ENCODE assay signal across 13 cellular contexts in the genomic region with DNA sequence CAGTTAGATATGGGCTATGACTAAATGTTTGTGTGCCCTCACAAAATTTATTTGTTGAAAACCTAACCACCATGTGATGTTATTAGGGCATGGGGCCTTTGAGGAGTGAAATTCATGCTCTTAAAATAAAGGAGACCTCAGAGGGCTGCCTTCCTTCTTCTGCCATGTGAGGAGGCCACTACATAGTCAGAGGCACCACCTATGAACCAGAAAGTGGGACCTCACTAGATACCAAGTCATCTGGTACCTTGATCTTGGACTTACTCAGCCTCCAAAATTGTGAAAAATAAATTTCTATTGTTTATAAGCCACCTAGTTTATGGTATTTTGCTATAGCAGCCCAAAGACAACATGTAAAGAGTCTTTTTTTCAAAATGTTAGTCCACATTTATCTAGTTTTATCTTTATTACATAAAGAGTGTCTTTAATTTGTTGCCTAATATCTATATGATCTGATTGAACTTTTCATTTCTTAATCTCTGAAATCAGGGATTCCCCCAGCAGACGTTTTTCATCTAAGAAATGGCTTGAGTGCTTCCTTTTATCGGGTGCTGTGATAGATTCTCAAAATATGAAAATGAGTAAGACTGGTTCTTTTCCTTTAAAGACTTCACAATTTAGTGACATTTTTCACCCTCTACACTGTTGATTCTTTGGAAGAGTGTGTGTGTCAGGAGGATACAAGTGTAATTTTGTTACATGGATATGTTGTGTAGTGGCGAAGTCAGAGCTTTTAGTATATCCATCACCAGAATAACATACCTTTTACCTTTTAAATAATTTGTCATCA.
"Had no signal": no experiment of that assay in that cellular context is flagged by ENCODE, and none has a peak within 500 bp of the region (broad histone marks: within the 10 kb centered on the region; RNA-seq: fewer than 3 reads in every experiment).

No MANE protein-coding gene starts in this region.

- H3K27ac Mint-ChIP-seq: naive thymus-derived CD8-positive, alpha-beta T cell had no signal

- H3K9me3 Mint-ChIP-seq: naive thymus-derived CD8-positive, alpha-beta T cell had no signal

- H3K27me3 Mint-ChIP-seq: naive thymus-derived CD8-positive, alpha-beta T cell had no signal

- DNase-seq: activated CD8-positive, alpha-beta memory T cell treated with anti-CD3 and anti-CD28 coated beads, Interleukin-2, amount 50 U/mL, for 4 hours; activated gamma-delta T cell; hippocampal formation; left ventricle myocardium inferior; naive thymus-derived CD8-positive, alpha-beta T cell; posterior cingulate gyrus; retina; stimulated activated CD4-positive, alpha-beta T cell treated with anti-CD3 and anti-CD28 coated beads, Interleukin-2, amount 100 ng/mL, for 48 hours; stimulated activated naive CD4-positive, alpha-beta T cell; upper lobe of left lung had no signal

- H3K4me3 Mint-ChIP-seq: naive thymus-derived CD8-positive, alpha-beta T cell had no signal

- H3K4me1 ChIP-seq: left ventricle myocardium inferior, SJCRH30, suprapubic skin, upper lobe of left lung had no signal

- H3K9me3 ChIP-seq: left ventricle myocardium inferior, suprapubic skin, upper lobe of left lung had no signal

- ATAC-seq: esophagus mucosa; naive thymus-derived CD8-positive, alpha-beta T cell had no signal

- H3K27ac ChIP-seq: left ventricle myocardium inferior, SJCRH30, suprapubic skin, upper lobe of left lung had no signal

- H3K27me3 ChIP-seq: SJCRH30, suprapubic skin, upper lobe of left lung had no signal

- H3K4me3 ChIP-seq: left ventricle myocardium inferior, SJCRH30, suprapubic skin, upper lobe of left lung had no signal
